Comparison of ENCODE assay signal across 3 cellular contexts in genomic region chr5:103981592-103981991, GRCh38.
A peak's percentile ranks its signal among the peaks of the same experiment; 100 is the strongest.
TF ChIP-seq lines count a peak whose summit lies in the region.

No MANE protein-coding gene starts in this region.

TF ChIP-seq in A549, 52 proteins besides CTCF, POLR2A, EP300 and RAD21:
- TF ChIP-seq MAFK (IDR thresholded peaks at IDR 0.05; ENCODE audit: partially characterized antibody) (peak; percentile 60), HES2 (IDR thresholded peaks at IDR 0.05) (no peak)

TF ChIP-seq in IMR-90, 13 proteins besides CTCF, POLR2A, EP300 and RAD21:
- TF ChIP-seq CHD1 (IDR thresholded peaks at IDR 0.05; ENCODE audit: low read depth, low read length) (no peak), MAFK (IDR thresholded peaks at IDR 0.05; ENCODE audit: low read depth, low read length) (peak; percentile 69)

TF ChIP-seq in K562, 482 proteins besides CTCF, POLR2A, EP300 and RAD21:
- TF ChIP-seq MAFF (IDR thresholded peaks at IDR 0.05; ENCODE audit: low read length) (peak; percentile 49), MAFK (IDR thresholded peaks at IDR 0.05; ENCODE audit: low read length) (0 out of 2 replicates have a peak, but pooled peaks have one; percentile 32), ZNF324 (CRISPR knock-in tag; IDR thresholded peaks at IDR 0.05) (no peak), HMGN3 (IDR thresholded peaks at IDR 0.05; ENCODE audit: borderline replicate concordance, extremely low read depth, insufficient read length, low read depth, low read length) (no peak), ZNF282 (CRISPR knock-in tag; IDR thresholded peaks at IDR 0.05) (no peak), ZKSCAN1 (IDR thresholded peaks at IDR 0.05; ENCODE audit: low read depth, low read length) (no peak), MAFG (tag; conservative IDR thresholded peaks at IDR 0.05) (peak; percentile 32; the same call in 1 of the 2 replicates), ZNF316 (IDR thresholded peaks at IDR 0.05) (peak; percentile 34; the same call in 1 of the 2 replicates), ZNF133 (CRISPR knock-in tag; IDR thresholded peaks at IDR 0.05) (no peak), GABPB2 (CRISPR knock-in tag; conservative IDR thresholded peaks at IDR 0.05) (no peak), SNAPC5 (CRISPR knock-in tag; IDR thresholded peaks at IDR 0.05) (no peak)
